ENCODE assay signal across 9 cellular contexts in the genomic region with DNA sequence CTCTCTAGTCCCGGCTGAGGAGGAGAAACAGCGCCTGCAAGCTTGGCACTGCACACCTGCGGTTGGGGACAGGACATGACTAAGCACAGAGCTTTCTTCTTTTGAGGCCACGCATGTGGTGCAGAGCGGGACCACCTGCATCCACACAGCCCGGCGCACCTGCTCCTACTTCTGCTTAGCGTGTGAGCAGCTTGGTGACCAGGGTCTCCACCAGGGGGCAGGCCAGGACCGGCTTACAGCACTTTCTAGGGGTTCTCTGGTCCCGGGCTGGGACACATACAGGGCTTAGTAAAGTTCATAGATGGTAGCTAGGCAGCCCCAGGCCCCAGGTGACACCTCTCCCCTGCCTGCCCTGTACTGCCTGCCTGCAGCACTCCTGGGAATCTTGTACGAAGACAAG. TPM values are rescaled to one million over a fixed set of nuclear protein-coding genes. Genes with fewer than 3 reads are reported as not detected.
A peak's percentile ranks its signal among the peaks of the same experiment; 100 is the strongest.
DNase-seq lines count a peak whose midpoint lies in the region; ATAC-seq and TF ChIP-seq lines count a peak whose summit lies in the region.
"Not testable (repeated sequence)": the region's sequence is repeated elsewhere in the genome, so short reads cannot be mapped to it uniquely, and the experiment has no call there.
"Had no signal": no experiment of that assay in that cellular context is flagged by ENCODE, and none has a peak within 500 bp of the region (broad histone marks: within the 10 kb centered on the region; RNA-seq: fewer than 3 reads in every experiment).

No MANE protein-coding gene starts in this region.

- not testable (repeated sequence) for H3K9ac ChIP-seq in HCT116 (ENCODE audit: low read length)

- not testable (repeated sequence) for BruUV-seq in HCT116 (replicated peaks; lab: Mats Ljungman, UMichigan)

- peaks cover 13% of the 10 kb centered on the region for H3K9me3 Mint-ChIP-seq in WTC11
- not testable (repeated sequence) for H3K9me3 Mint-ChIP-seq in activated naive CD8-positive, alpha-beta T cell treated with anti-CD3 and anti-CD28 coated beads, Interleukin-2, amount 10 ng/mL, durations not matched to agents 7 days and 5 days; natural killer cell treated with Interleukin-12 subunit alpha and Interleukin-12 subunit beta and Interleukin-15 and Interleukin-18, amount 100 ng/mL, for 72 hours

- H3K4me3 ChIP-seq in HCT116 (replicated peaks in 1 of 2; ENCODE audit: low read depth in 1 of 2, low read length in 2 of 2) = not testable (repeated sequence)

- intact Hi-C loops in HCT116 (cut with micrococcal nuclease); Right ventricle myocardium superior (cut with DNase I): not testable (repeated sequence)

- H3K27me3 Mint-ChIP-seq in WTC11 (ENCODE audit: low read depth) = peaks cover 28% of the 10 kb centered on the region
- not testable (repeated sequence) for H3K27me3 Mint-ChIP-seq in activated naive CD8-positive, alpha-beta T cell treated with anti-CD3 and anti-CD28 coated beads, Interleukin-2, amount 10 ng/mL, durations not matched to agents 7 days and 5 days
- peaks cover 0 to 16% of the 10 kb centered on the region in 2 donors for H3K27me3 Mint-ChIP-seq in natural killer cell treated with Interleukin-12 subunit alpha and Interleukin-12 subunit beta and Interleukin-15 and Interleukin-18, amount 100 ng/mL, for 72 hours

- not testable (repeated sequence) for H3K9me3 ChIP-seq in HCT116 (ENCODE audit: control insufficient read depth in 1 of 2, insufficient read depth in 1 of 2, low read depth in 1 of 2, low read length in 2 of 2)

- DNase-seq in HCT116 (ENCODE audit: low read depth, low spot score) (peak; percentile 45), NCI-H345 treated with DMSO at 0.1 percent for 48 hours (lab: John Stamatoyannopoulos, UW; ENCODE audit: unreplicated experiment) (peak; percentile 0), WTC11 (ENCODE audit: low spot score) (peak; percentile 85), Right ventricle myocardium superior (peak; percentile 66)
- DNase-seq in activated naive CD8-positive, alpha-beta T cell treated with anti-CD3 and anti-CD28 coated beads, Interleukin-2, amount 10 ng/mL, durations not matched to agents 7 days and 5 days = peak; percentile 78
- DNase-seq in natural killer cell treated with Interleukin-12 subunit alpha and Interleukin-12 subunit beta and Interleukin-15 and Interleukin-18, amount 100 ng/mL, for 72 hours (ENCODE audit: low spot score) = peak; percentile 71
- peak; percentile 35 for DNase-seq in stimulated activated CD8-positive, alpha-beta memory T cell treated with anti-CD3 and anti-CD28 coated beads, Interleukin-15, amount 100 ng/mL, for 24 hours (ENCODE audit: low read depth)

- H3K36me3 ChIP-seq in HCT116 (ENCODE audit: control insufficient read depth in 1 of 2, insufficient read depth in 2 of 2, low read length in 2 of 2) = not testable (repeated sequence)

- not testable (repeated sequence) for TF ChIP-seq POLR2A in HCT116 (IDR thresholded peaks at IDR 0.05; ENCODE audit: borderline replicate concordance, extremely low read depth, insufficient read depth, insufficient read length)

- TF ChIP-seq RAD21 in HCT116 (IDR thresholded peaks at IDR 0.05; ENCODE audit: low read depth) = peak; percentile 78

- RAD21 ChIA-PET in HCT116 (lab: Charles Lee; ENCODE audit: low non-redundant PET in 1 of 2, low total read pairs in 2 of 2, uncharacterized antibody in 2 of 2, unreplicated experiment in 2 of 2) = interaction anchor here in 1 of 2 experiments (1.1 kb wide), 1 partner anchor 37 kb away, joined by 3 read pairs; no protein-coding TSS in a partner anchor

- not testable (repeated sequence) for H3K9me2 ChIP-seq in HCT116 (ENCODE audit: insufficient read depth)

- H3K79me2 ChIP-seq in HCT116 (ENCODE audit: insufficient read depth, low read length) = not testable (repeated sequence)

- not testable (repeated sequence) for H2AFZ ChIP-seq in HCT116 (ENCODE audit: low read depth, low read length, poor library complexity, severe bottlenecking)

- H3K27ac Mint-ChIP-seq in WTC11; activated naive CD8-positive, alpha-beta T cell treated with anti-CD3 and anti-CD28 coated beads, Interleukin-2, amount 10 ng/mL, durations not matched to agents 7 days and 5 days; natural killer cell treated with Interleukin-12 subunit alpha and Interleukin-12 subunit beta and Interleukin-15 and Interleukin-18, amount 100 ng/mL, for 72 hours: not testable (repeated sequence)

- H3K4me1 ChIP-seq in HCT116 (ENCODE audit: control insufficient read depth in 1 of 2, insufficient read depth in 2 of 2, low read length in 2 of 2) = not testable (repeated sequence)

- H3K27ac ChIP-seq in C4-2B; HCT116 (ENCODE audit: low read depth, low read length): not testable (repeated sequence)

- H3K4me1 Mint-ChIP-seq in WTC11; activated naive CD8-positive, alpha-beta T cell treated with anti-CD3 and anti-CD28 coated beads, Interleukin-2, amount 10 ng/mL, durations not matched to agents 7 days and 5 days; natural killer cell treated with Interleukin-12 subunit alpha and Interleukin-12 subunit beta and Interleukin-15 and Interleukin-18, amount 100 ng/mL, for 72 hours (ENCODE audit: low read depth in 2 of 2): not testable (repeated sequence)

- H3K4me3 Mint-ChIP-seq in WTC11; activated naive CD8-positive, alpha-beta T cell treated with anti-CD3 and anti-CD28 coated beads, Interleukin-2, amount 10 ng/mL, durations not matched to agents 7 days and 5 days; natural killer cell treated with Interleukin-12 subunit alpha and Interleukin-12 subunit beta and Interleukin-15 and Interleukin-18, amount 100 ng/mL, for 72 hours: not testable (repeated sequence)

- not testable (repeated sequence) for H3K4me2 ChIP-seq in HCT116 (ENCODE audit: low read length)

- H4K20me1 ChIP-seq in HCT116 (ENCODE audit: insufficient read depth) = not testable (repeated sequence)

- H3K36me3 Mint-ChIP-seq in WTC11 = peaks cover 21% of the 10 kb centered on the region
- not testable (repeated sequence) for H3K36me3 Mint-ChIP-seq in activated naive CD8-positive, alpha-beta T cell treated with anti-CD3 and anti-CD28 coated beads, Interleukin-2, amount 10 ng/mL, durations not matched to agents 7 days and 5 days; natural killer cell treated with Interleukin-12 subunit alpha and Interleukin-12 subunit beta and Interleukin-15 and Interleukin-18, amount 100 ng/mL, for 72 hours

- CTCF ChIA-PET in HCT116 (lab: Charles Lee) (interaction anchor here (1.1 to 1.6 kb wide), 3 partner anchors 37 to 520 kb away, joined by 3 to 6 read pairs (median 4); no protein-coding TSS in a partner anchor), WTC11 (lab: Charles Lee) (interaction anchor here (1.1 to 1.3 kb wide), 2 partner anchors 37 to 285 kb away, joined by 3 to 4 read pairs; no protein-coding TSS in a partner anchor)

- POLR2A ChIA-PET in HCT116 (lab: Charles Lee); WTC11 (lab: Charles Lee); activated naive CD8-positive, alpha-beta T cell treated with anti-CD3 and anti-CD28 coated beads, Interleukin-2, amount 10 ng/mL, durations not matched to agents 7 days and 5 days (lab: Charles Lee): not testable (repeated sequence)

- ATAC-seq in HCT116; WTC11; activated naive CD8-positive, alpha-beta T cell treated with anti-CD3 and anti-CD28 coated beads, Interleukin-2, amount 10 ng/mL, durations not matched to agents 7 days and 5 days (ENCODE audit: low read depth); Right ventricle myocardium superior (ENCODE audit: poor library complexity); natural killer cell treated with Interleukin-12 subunit alpha and Interleukin-12 subunit beta and Interleukin-15 and Interleukin-18, amount 100 ng/mL, for 72 hours: not testable (repeated sequence)

- peak; percentile 52 for TF ChIP-seq CTCF in C4-2B (conservative IDR thresholded peaks at IDR 0.05)
- TF ChIP-seq CTCF in HCT116 (IDR thresholded peaks at IDR 0.05 in 2 of 3, conservative IDR thresholded peaks at IDR 0.05 in 1 of 3; ENCODE audit: borderline replicate concordance in 1 of 3, insufficient read depth in 1 of 3, low read depth in 2 of 3, low read length in 2 of 3) = peak; percentile 42 to 60 (median 48); a peak in 5 of 6 replicates
- peak; percentile 52; the same call in 1 of the 2 replicates for TF ChIP-seq CTCF in WTC11 (IDR thresholded peaks at IDR 0.05)

- not testable (repeated sequence) for H3K27me3 ChIP-seq in HCT116 (ENCODE audit: insufficient read depth, low read length)

RNA-seq across cellular contexts. Expression of a gene that starts 51.2 kb away (rescaled TPM):
- total RNA-seq in HCT116 (2021; ENCODE audit: unreplicated experiment) (not detected), WTC11 (2021) (not detected in 3 replicates), Right ventricle myocardium superior (not detected)
- not detected in 2 replicates for polyA plus RNA-seq in HCT116 (2012)
- not detected for total RNA-seq in activated naive CD8-positive, alpha-beta T cell treated with anti-CD3 and anti-CD28 coated beads, Interleukin-2, amount 10 ng/mL, durations not matched to agents 7 days and 5 days
- total RNA-seq in natural killer cell treated with Interleukin-12 subunit alpha and Interleukin-12 subunit beta and Interleukin-15 and Interleukin-18, amount 100 ng/mL, for 72 hours = not detected
- total RNA-seq: cerebellum had no signal

Comparison
In these comparisons a context has a peak if more than half of its experiments do, and no peak if none do; other contexts are left out.
1. DNase-seq: peak in every context shown above with its lines; median percentile 85 in WTC11; 78 in activated naive CD8-positive, alpha-beta T cell treated with anti-CD3 and anti-CD28 coated beads, Interleukin-2, amount 10 ng/mL, durations not matched to agents 7 days and 5 days; 71 in natural killer cell treated with Interleukin-12 subunit alpha and Interleukin-12 subunit beta and Interleukin-15 and Interleukin-18, amount 100 ng/mL, for 72 hours; 66 in Right ventricle myocardium superior; 45 in HCT116; 35 in stimulated activated CD8-positive, alpha-beta memory T cell treated with anti-CD3 and anti-CD28 coated beads, Interleukin-15, amount 100 ng/mL, for 24 hours; 0 in NCI-H345 treated with DMSO at 0.1 percent for 48 hours.